ENCODE assay signal across 1 cellular context in genomic region chr7:77698042-77698625, GRCh38.
TF ChIP-seq lines count a peak whose summit lies in the region.

No MANE protein-coding gene starts in this region.

TF ChIP-seq in GM12878, 131 proteins besides CTCF, POLR2A, EP300 and RAD21 (continued from another document):
- TF ChIP-seq ZBTB4 (CRISPR knock-in tag; IDR thresholded peaks at IDR 0.05): no peak
- TF ChIP-seq CBX3 (IDR thresholded peaks at IDR 0.05; ENCODE audit: borderline replicate concordance, low read depth): no peak
- no peak for TF ChIP-seq SIN3A (IDR thresholded peaks at IDR 0.05; ENCODE audit: low read depth, low read length)
- peak; percentile 48; the same call in 1 of the 2 replicates for TF ChIP-seq RUNX3 (IDR thresholded peaks at IDR 0.05; ENCODE audit: low read length)
- no peak for TF ChIP-seq ZNF622 (IDR thresholded peaks at IDR 0.05)
- peak; percentile 54 to 57; a peak in 3 of 4 replicates for TF ChIP-seq IKZF2 (IDR thresholded peaks at IDR 0.05)
- TF ChIP-seq MTA3 (IDR thresholded peaks at IDR 0.05; ENCODE audit: borderline replicate concordance, low read length): no peak
- no peak for TF ChIP-seq JUND (IDR thresholded peaks at IDR 0.05; ENCODE audit: low read depth, low read length)
- 0 out of 2 replicates have a peak, but pooled peaks have one; percentile 7 for TF ChIP-seq RELB (IDR thresholded peaks at IDR 0.05; ENCODE audit: low read depth)
- TF ChIP-seq ATF3 (IDR thresholded peaks at IDR 0.05; ENCODE audit: borderline replicate concordance, extremely low read depth, low read depth, low read length): no peak
- TF ChIP-seq IKZF1 (conservative IDR thresholded peaks at IDR 0.05): no peak
- no peak for TF ChIP-seq LARP7 (IDR thresholded peaks at IDR 0.05)
- no peak for TF ChIP-seq CBX5 (IDR thresholded peaks at IDR 0.05; ENCODE audit: low read depth)
- TF ChIP-seq ATF7 (IDR thresholded peaks at IDR 0.05; ENCODE audit: low read depth): peak; percentile 32
- no peak for TF ChIP-seq SREBF2 (IDR thresholded peaks at IDR 0.05; ENCODE audit: low read length)
- peak; percentile 92 for TF ChIP-seq SPI1 (IDR thresholded peaks at IDR 0.05; ENCODE audit: borderline replicate concordance, insufficient read depth, low read depth, low read length)
- no peak for TF ChIP-seq GABPA (IDR thresholded peaks at IDR 0.05; ENCODE audit: low read depth)
TF ChIP-seq in GM12878: peak in this region for 6.
